9 cellular contexts compared by ENCODE assay signal in the genomic region with DNA sequence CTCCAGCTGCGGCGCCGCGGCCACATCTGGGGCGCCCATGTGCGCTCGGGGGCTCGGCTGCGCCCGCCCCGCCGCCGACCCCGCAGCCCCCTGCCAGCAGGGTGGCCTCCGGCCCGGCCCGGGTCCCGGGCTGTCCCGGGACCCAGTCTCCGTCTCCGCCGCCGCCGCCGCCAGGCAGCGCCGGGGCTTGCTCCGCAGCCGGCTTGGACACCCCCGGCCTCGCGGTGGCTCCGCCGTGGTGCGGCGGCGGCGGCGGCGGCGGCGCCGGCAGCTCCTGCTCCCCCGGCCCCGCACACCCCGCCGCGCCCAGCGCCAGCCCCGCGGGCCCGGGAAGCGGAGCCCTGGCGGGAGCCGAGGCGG. TPM values are rescaled to one million over a fixed set of nuclear protein-coding genes. Genes with fewer than 3 reads are reported as not detected.
DNase-seq lines count a peak whose midpoint lies in the region; ATAC-seq and TF ChIP-seq lines count a peak whose summit lies in the region.
"Had no signal": no experiment of that assay in that cellular context is flagged by ENCODE, and none has a peak within 500 bp of the region (broad histone marks: within the 10 kb centered on the region; RNA-seq: fewer than 3 reads in every experiment).

No MANE protein-coding gene starts in this region.

- no peak for TF ChIP-seq POLR2A in right lobe of liver (IDR thresholded peaks at IDR 0.05)

- DNase-seq in BJ (ENCODE audit: low read depth) (no peak), SJCRH30 (no peak), right lobe of liver (no peak), amygdala (lab: John Stamatoyannopoulos, UW) (no peak), NCI-H187 (lab: John Stamatoyannopoulos, UW) (no peak), type B pancreatic cell (ENCODE audit: extremely low spot score, unreplicated experiment) (no peak), anterior cingulate cortex (lab: John Stamatoyannopoulos, UW) (no peak)

- H3K27ac Mint-ChIP-seq in type B pancreatic cell, result no peak overlapping the region

- CTCF ChIA-PET in BJ (lab: Yijun Ruan, JAX), result interaction anchor here (0.6 to 1.3 kb wide), 3 partner anchors 41 to 81 kb away, joined by 3 to 5 read pairs (median 4); no protein-coding TSS in a partner anchor

- POLR2A ChIA-PET in BJ (lab: Charles Lee), result no interaction called here

- no peak overlapping the region for H3K4me3 Mint-ChIP-seq in type B pancreatic cell

- H3K4me1 Mint-ChIP-seq in type B pancreatic cell (ENCODE audit: unreplicated experiment), result peaks cover 9% of the 10 kb centered on the region

- H3K9me3 ChIP-seq in SJCRH30 (replicated peaks), result no peaks in the 10 kb centered on the region
- no peaks in the 10 kb centered on the region for H3K9me3 ChIP-seq in right lobe of liver

- H3K4me1 ChIP-seq in SJCRH30, result no peaks in the 10 kb centered on the region
- H3K4me1 ChIP-seq in right lobe of liver, result peaks cover 0 to 16% (median 8%) of the 10 kb centered on the region in 4 donors

- intact Hi-C loops in right lobe of liver (cut with DNase I), result no loop called here

- H3K4me3 ChIP-seq in BJ (ENCODE audit: low read depth, low read length) (peak overlapping the region; percentile 36), SJCRH30 (peak overlapping the region; percentile 47), right lobe of liver (peak overlapping the region in 2 of 3 donors; percentile 63 to 70)

- ATAC-seq in GM21825 (IDR thresholded peaks at IDR 0.05; ENCODE audit: unreplicated experiment) (peak; percentile 19), right lobe of liver (no peak)

- TF ChIP-seq CTCF in BJ (IDR thresholded peaks at IDR 0.05; ENCODE audit: insufficient read depth, low read depth, low read length), result no peak
- TF ChIP-seq CTCF in right lobe of liver (IDR thresholded peaks at IDR 0.05), result no peak
- TF ChIP-seq CTCF in type B pancreatic cell (conservative IDR thresholded peaks at IDR 0.05), result no peak

- peaks cover 78% of the 10 kb centered on the region for H3K27me3 Mint-ChIP-seq in type B pancreatic cell

- H3K9me3 Mint-ChIP-seq in type B pancreatic cell, result no peaks in the 10 kb centered on the region

- H3K27me3 ChIP-seq in BJ (ENCODE audit: control insufficient read depth, insufficient read depth, low read length) (peaks cover 32% of the 10 kb centered on the region), SJCRH30 (peaks cover 7% of the 10 kb centered on the region), right lobe of liver (no peaks in the 10 kb centered on the region)

- 7% methylated on average over 3 of the region's 56 CpGs for WGBS in right lobe of liver (ENCODE audit: insufficient coverage, low coverage, low lambda C conversion rate, missing lambda C conversion rate)

- peaks cover 3% of the 10 kb centered on the region for H3K36me3 Mint-ChIP-seq in type B pancreatic cell

- no peak overlapping the region for H3K27ac ChIP-seq in SJCRH30
- H3K27ac ChIP-seq in right lobe of liver, result peak overlapping the region in 1 of 3 donors; percentile 63

- H3K36me3 ChIP-seq in BJ (ENCODE audit: control insufficient read depth, insufficient read depth, low read length), result no peaks in the 10 kb centered on the region
- H3K36me3 ChIP-seq in SJCRH30, result no peaks in the 10 kb centered on the region
- no peaks in the 10 kb centered on the region for H3K36me3 ChIP-seq in right lobe of liver

RNA-seq across cellular contexts. Expression of a gene that starts 0.2 kb away (rescaled TPM):
- 0.12 and 0.25 TPM in 2 replicates for polyA plus RNA-seq in BJ (2011; rRNA removed)
- 0.24 and 0.36 TPM in 2 replicates for polyA minus RNA-seq in BJ (2011; rRNA and poly(A)+ RNA removed)
- total RNA-seq in SJCRH30 (2014; rRNA removed; shearing (Covaris generic)), result 0.05 TPM in 1 of 2 replicates, not detected in the other
- total RNA-seq in right lobe of liver, result 1 to 10 TPM; 2.1 to 5.5 (median 3.2) TPM
- total RNA-seq in type B pancreatic cell (ENCODE audit: low replicate concordance), result 0.81 and 9.0 TPM in 2 replicates
- total RNA-seq: myocyte had no signal
